ENCODE assay signal across 9 cellular contexts in the genomic region with DNA sequence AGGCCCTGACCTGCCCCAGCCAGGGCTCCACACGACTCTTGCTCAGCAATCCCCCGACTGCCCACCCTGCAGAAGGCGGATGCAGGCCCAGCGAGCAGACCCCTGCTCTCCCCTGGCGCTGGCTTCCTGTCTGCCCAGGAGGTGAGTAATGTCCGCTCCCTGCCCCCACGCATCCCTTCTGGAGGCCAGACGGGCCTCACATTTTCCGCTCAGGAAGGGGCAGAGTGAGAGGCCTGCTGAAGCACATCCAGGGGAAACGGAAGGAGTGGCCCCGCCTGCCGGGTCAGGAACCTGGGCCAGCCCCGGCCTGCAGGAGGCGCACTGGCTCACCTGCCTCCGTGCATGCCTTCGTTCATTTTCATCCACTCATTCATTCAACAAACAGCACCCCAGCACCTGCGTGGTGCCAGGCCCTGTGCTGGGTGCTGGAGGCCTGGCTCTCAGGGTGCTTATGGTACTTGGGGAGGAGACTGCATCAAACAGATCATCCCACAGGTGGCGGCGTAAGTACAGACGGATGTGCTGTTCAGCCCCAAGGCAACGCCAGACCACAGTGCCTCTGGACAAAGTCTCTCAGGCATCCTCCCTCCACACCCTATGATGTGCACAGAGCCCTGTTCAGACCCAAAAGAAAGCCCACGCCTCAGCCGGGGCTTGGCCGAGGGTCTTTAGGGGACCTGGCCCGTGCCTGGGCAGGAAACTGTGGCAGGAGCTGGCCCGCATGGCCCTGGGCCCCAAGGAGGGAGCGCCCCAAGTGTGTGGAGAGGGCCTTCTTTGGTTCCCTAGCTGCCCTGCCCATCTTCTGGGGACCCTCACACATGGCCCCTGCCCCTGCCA.
DNase-seq lines count a peak whose midpoint lies in the region; ATAC-seq and TF ChIP-seq lines count a peak whose summit lies in the region.
"Had no signal": no experiment of that assay in that cellular context is flagged by ENCODE, and none has a peak within 500 bp of the region (broad histone marks: within the 10 kb centered on the region; RNA-seq: fewer than 3 reads in every experiment).

No MANE protein-coding gene starts in this region.

- H3K4me1 ChIP-seq in CD8-positive, alpha-beta T cell (ENCODE audit: insufficient read depth, low read length), result peaks cover 1% of the 10 kb centered on the region

- H3K27me3 ChIP-seq in CD8-positive, alpha-beta T cell (ENCODE audit: insufficient read depth, low read length), result no peaks in the 10 kb centered on the region

- peak in 1 of 7 experiments; percentile 24 for DNase-seq in CD8-positive, alpha-beta T cell
- peak; percentile 80 for DNase-seq in HT-29 (ENCODE audit: low spot score)
- peak; percentile 61 for DNase-seq in fibroblast of villous mesenchyme (ENCODE audit: low read depth)
- DNase-seq in posterior vena cava (ENCODE audit: low spot score), result peak; percentile 88
- DNase-seq in foreskin melanocyte, result no peak
- DNase-seq in globus pallidus (ENCODE audit: low spot score), result no peak

- peak overlapping the region; percentile 79 for H3K27ac Mint-ChIP-seq in CD8-positive, alpha-beta T cell

- H3K27me3 Mint-ChIP-seq in CD8-positive, alpha-beta T cell (ENCODE audit: low read depth), result no peaks in the 10 kb centered on the region

- H3K4me1 Mint-ChIP-seq in CD8-positive, alpha-beta T cell (ENCODE audit: low read depth), result peaks cover 14% of the 10 kb centered on the region

- peak; percentile 36 for ATAC-seq in CD8-positive, alpha-beta T cell
- no peak for ATAC-seq in HG03378 (IDR thresholded peaks at IDR 0.05; ENCODE audit: unreplicated experiment)

- H3K9me3 ChIP-seq in CD8-positive, alpha-beta T cell (ENCODE audit: low read length), result no peaks in the 10 kb centered on the region

- no peak overlapping the region for H3K4me3 Mint-ChIP-seq in CD8-positive, alpha-beta T cell

- no peak for TF ChIP-seq CTCF in CD8-positive, alpha-beta T cell (IDR thresholded peaks at IDR 0.05)
- TF ChIP-seq CTCF in VCaP (conservative IDR thresholded peaks at IDR 0.05) (peak; percentile 63), fibroblast of villous mesenchyme (IDR thresholded peaks at IDR 0.05; ENCODE audit: insufficient read depth, low read depth, low read length) (peak; percentile 45)

- CTCF ChIA-PET in CD8-positive, alpha-beta T cell (lab: Charles Lee), result interaction anchor here (1.0 to 2.1 kb wide), 2 partner anchors 10 to 183 kb away, joined by 3 to 10 read pairs; no protein-coding TSS in a partner anchor

- intact Hi-C loops in CD8-positive, alpha-beta T cell (cut with DNase I, micrococcal nuclease), result loop anchor here (2.0 kb wide), 2 partner anchors 15 to 183 kb away; no protein-coding TSS in a partner anchor
- intact Hi-C loops in posterior vena cava (cut with DNase I), result loop anchor here in 1 of 2 donors (10.0 kb wide), 1 partner anchor 185 kb away; no protein-coding TSS in a partner anchor

- peaks cover 34% of the 10 kb centered on the region for H3K36me3 ChIP-seq in CD8-positive, alpha-beta T cell (ENCODE audit: insufficient read depth, low read length)

- H3K9me3 Mint-ChIP-seq in CD8-positive, alpha-beta T cell, result no peaks in the 10 kb centered on the region

- H3K27ac ChIP-seq in CD8-positive, alpha-beta T cell (ENCODE audit: low read depth, low read length), result no peak overlapping the region
- no peak overlapping the region for H3K27ac ChIP-seq in VCaP
- H3K27ac ChIP-seq: SK-N-MC had no signal

- POLR2A ChIA-PET in CD8-positive, alpha-beta T cell (lab: Charles Lee), result no interaction called here

- H3K36me3 Mint-ChIP-seq in CD8-positive, alpha-beta T cell, result peaks cover 31% of the 10 kb centered on the region

- no peak overlapping the region for H3K4me3 ChIP-seq in CD8-positive, alpha-beta T cell (ENCODE audit: low read depth, low read length)
- H3K4me3 ChIP-seq in fibroblast of villous mesenchyme (ENCODE audit: low read depth, low read length), result no peak overlapping the region
- H3K4me3 ChIP-seq: SK-N-MC had no signal

Comparison
In these comparisons a context has a peak if more than half of its experiments do, and no peak if none do; other contexts are left out.
1. DNase-seq: peak in HT-29 (single experiment), fibroblast of villous mesenchyme (single experiment) and posterior vena cava (single experiment); none in foreskin melanocyte (single experiment) and globus pallidus (single experiment).